In the genomic region with DNA sequence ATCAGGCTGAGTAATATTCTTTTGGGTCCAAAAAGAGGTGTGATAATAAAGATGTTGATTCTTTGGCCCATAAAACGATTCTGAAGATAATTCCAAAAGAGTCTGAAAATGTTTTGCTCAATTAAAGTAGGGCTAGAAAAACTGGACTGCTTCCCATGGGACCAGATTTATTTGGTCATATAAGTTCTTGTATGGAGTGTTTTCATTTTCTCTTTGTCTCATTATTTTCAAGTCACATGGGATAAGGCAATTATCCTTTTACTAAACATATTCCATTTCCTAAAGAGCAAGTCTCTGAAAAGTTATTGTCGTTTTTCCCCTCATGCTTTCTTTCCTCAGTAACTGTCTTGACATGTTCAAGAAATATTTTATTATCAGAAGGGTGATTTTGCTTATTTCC, we compare ENCODE assay signal across 28 cellular contexts. TPM values are rescaled to one million over a fixed set of nuclear protein-coding genes. Genes with fewer than 3 reads are reported as not detected.
DNase-seq lines count a peak whose midpoint lies in the region; ATAC-seq and TF ChIP-seq lines count a peak whose summit lies in the region.
"Had no signal": no experiment of that assay in that cellular context is flagged by ENCODE, and none has a peak within 500 bp of the region (broad histone marks: within the 10 kb centered on the region; RNA-seq: fewer than 3 reads in every experiment).

No MANE protein-coding gene starts in this region.

- no peaks in the 10 kb centered on the region for H3K27me3 Mint-ChIP-seq in MCF 10A (ENCODE audit: insufficient read depth, unreplicated experiment)
- H3K27me3 Mint-ChIP-seq: activated T-cell treated with anti-CD3 and anti-CD28 coated beads, Interleukin-2, amount 50 U/mL, for 24 hours; naive B cell had no signal

- DNase-seq in MCF 10A (ENCODE audit: unreplicated experiment) (no peak), breast epithelium (ENCODE audit: low spot score in 2 of 2) (no peak), Panc1 (ENCODE audit: low read depth, low spot score) (no peak), fibroblast of villous mesenchyme (ENCODE audit: low read depth) (peak; percentile 14), smooth muscle cell (lab: John Stamatoyannopoulos, UW; ENCODE audit: unreplicated experiment) (no peak), Right ventricle myocardium superior (no peak)
- DNase-seq: ACHN; activated CD4-positive, alpha-beta T cell treated with anti-CD3 and anti-CD28 coated beads for 1 hour; activated T-cell treated with anti-CD3 and anti-CD28 coated beads, Interleukin-2, amount 50 U/mL, for 24 hours; amniotic stem cell; Caco-2; cortex of kidney; heart right ventricle; naive B cell; NCI-H1105 treated with DMSO at 0.1 percent for 48 hours; NCI-H2081; ovary; PC-3; SIG-M5; stimulated activated CD4-positive, alpha-beta T cell treated with anti-CD3 and anti-CD28 coated beads, Interleukin-12 subunit alpha, Interleukin-12 subunit beta, amount 100 ng/mL, for 4 hours; stimulated activated CD4-positive, alpha-beta T cell treated with anti-CD3 and anti-CD28 coated beads, Interleukin-4, amount 100 ng/mL, for 24 hours; stimulated activated naive CD4-positive, alpha-beta T cell; T-helper 1 cell had no signal

- no peak overlapping the region for H3K4me3 Mint-ChIP-seq in MCF 10A (ENCODE audit: unreplicated experiment)
- H3K4me3 Mint-ChIP-seq: activated T-cell treated with anti-CD3 and anti-CD28 coated beads, Interleukin-2, amount 50 U/mL, for 24 hours; naive B cell had no signal

- BruUV-seq in MCF 10A (replicated peaks; lab: Mats Ljungman, UMichigan) = no TSS peak
- no TSS peak for BruUV-seq in Panc1 (replicated peaks; lab: Mats Ljungman, UMichigan)

- in situ Hi-C loops in Panc1 (cut with HindIII; ENCODE audit: low pct_unique_long_range_greater_than_20kb, low sequenced_read_pairs) = no loop called here

- TF ChIP-seq POLR2A in breast epithelium (IDR thresholded peaks at IDR 0.05) = no peak
- TF ChIP-seq POLR2A in GM18505 (IDR thresholded peaks at IDR 0.05; ENCODE audit: borderline replicate concordance, extremely low read depth, insufficient read depth, insufficient read length) = no peak

- H3K36me3 Mint-ChIP-seq in MCF 10A (ENCODE audit: insufficient read depth, unreplicated experiment) = peaks cover 6% of the 10 kb centered on the region
- H3K36me3 Mint-ChIP-seq: naive B cell had no signal

- H3K27me3 ChIP-seq in breast epithelium (no peaks in the 10 kb centered on the region), Panc1 (ENCODE audit: control insufficient read depth, insufficient read depth, low read length) (no peaks in the 10 kb centered on the region), smooth muscle cell (ENCODE audit: low read depth) (no peaks in the 10 kb centered on the region)
- H3K27me3 ChIP-seq: BLaER1 treated with 17β-estradiol and CSF1 and Interleukin-3, amounts not matched to agents 10 nM and 100 nM; heart right ventricle; ovary; right atrium auricular region had no signal

- H2AFZ ChIP-seq in smooth muscle cell (ENCODE audit: low read depth) = no peak overlapping the region

- peaks cover 0 to 4% of the 10 kb centered on the region in 2 donors for H3K4me1 ChIP-seq in breast epithelium
- H3K4me1 ChIP-seq in Panc1 (ENCODE audit: control insufficient read depth, insufficient read depth, low read length) = peaks cover 34% of the 10 kb centered on the region
- H3K4me1 ChIP-seq in smooth muscle cell (ENCODE audit: low read depth) = peaks cover 25% of the 10 kb centered on the region

- H3K9me3 ChIP-seq in breast epithelium (no peaks in the 10 kb centered on the region), Panc1 (ENCODE audit: control insufficient read depth, insufficient read depth, low read depth, low read length) (peaks cover 25% of the 10 kb centered on the region; the same call in 1 of the 2 replicates), smooth muscle cell (replicated peaks; ENCODE audit: low read depth) (no peaks in the 10 kb centered on the region)
- H3K9me3 ChIP-seq: heart right ventricle, ovary, right atrium auricular region had no signal

- POLR2A ChIA-PET in MCF 10A (lab: Yijun Ruan, JAX) = interaction anchor here (0.6 to 1.5 kb wide), 5 partner anchors 12 to 99 kb away, joined by 3 to 4 read pairs (median 3); no protein-coding TSS in a partner anchor
- POLR2A ChIA-PET in Panc1 (lab: Charles Lee) = no interaction called here

- ATAC-seq in Panc1 = no peak
- no peak for ATAC-seq in Right ventricle myocardium superior (ENCODE audit: poor library complexity)
- no peak for ATAC-seq in GM18505 (IDR thresholded peaks at IDR 0.05; ENCODE audit: unreplicated experiment)
- no peak for ATAC-seq in HG02981 (IDR thresholded peaks at IDR 0.05; ENCODE audit: unreplicated experiment)
- ATAC-seq: heart right ventricle, PC-3 had no signal

- no peak overlapping the region for H3K9ac ChIP-seq in smooth muscle cell (ENCODE audit: low read depth)
- H3K9ac ChIP-seq: BLaER1 treated with 17β-estradiol and CSF1 and Interleukin-3, amounts not matched to agents 10 nM and 100 nM had no signal

- H3K36me3 ChIP-seq in breast epithelium = no peaks in the 10 kb centered on the region
- H3K36me3 ChIP-seq in Panc1 (ENCODE audit: control insufficient read depth, insufficient read depth, low read length) = no peaks in the 10 kb centered on the region; the same call in 1 of the 2 replicates
- H3K36me3 ChIP-seq in smooth muscle cell (ENCODE audit: low read depth) = no peaks in the 10 kb centered on the region
- H3K36me3 ChIP-seq: heart right ventricle, ovary, right atrium auricular region had no signal

- peaks cover 91% of the 10 kb centered on the region for H4K20me1 ChIP-seq in smooth muscle cell (ENCODE audit: low read depth)

- H3K27ac Mint-ChIP-seq in MCF 10A (ENCODE audit: low read depth, unreplicated experiment) = peak overlapping the region; percentile 13
- H3K27ac Mint-ChIP-seq: activated T-cell treated with anti-CD3 and anti-CD28 coated beads, Interleukin-2, amount 50 U/mL, for 24 hours; naive B cell had no signal

- H3K4me2 ChIP-seq in smooth muscle cell = no peak overlapping the region
- H3K4me2 ChIP-seq: BLaER1 treated with 17β-estradiol and CSF1 and Interleukin-3, amounts not matched to agents 10 nM and 100 nM had no signal

- peaks cover 49% of the 10 kb centered on the region for H3K4me1 Mint-ChIP-seq in MCF 10A (ENCODE audit: insufficient read depth, unreplicated experiment)

- H3F3A ChIP-seq in smooth muscle cell (ENCODE audit: low read depth) = peaks cover 4% of the 10 kb centered on the region

- H3K9me3 Mint-ChIP-seq in MCF 10A (ENCODE audit: unreplicated experiment) = peaks cover 8% of the 10 kb centered on the region

- H3K27ac ChIP-seq in breast epithelium (no peak overlapping the region), Panc1 (ENCODE audit: low read length) (peak overlapping the region; percentile 46; the same call in 1 of the 2 replicates), smooth muscle cell (ENCODE audit: low read depth) (peak overlapping the region; percentile 17)
- H3K27ac ChIP-seq: BLaER1 treated with 17β-estradiol and CSF1 and Interleukin-3, amounts not matched to agents 10 nM and 100 nM; HL-60; ovary; right atrium auricular region had no signal

- TF ChIP-seq CTCF in MCF 10A (IDR thresholded peaks at IDR 0.05; ENCODE audit: unreplicated experiment) = no peak
- no peak for TF ChIP-seq CTCF in breast epithelium (IDR thresholded peaks at IDR 0.05)
- no peak for TF ChIP-seq CTCF in Panc1 (IDR thresholded peaks at IDR 0.05)
- TF ChIP-seq CTCF in fibroblast of villous mesenchyme (IDR thresholded peaks at IDR 0.05; ENCODE audit: insufficient read depth, low read depth, low read length) = no peak
- no peak for TF ChIP-seq CTCF in smooth muscle cell (IDR thresholded peaks at IDR 0.05; ENCODE audit: borderline replicate concordance, insufficient read depth, poor library complexity, severe bottlenecking)

- H3K4me3 ChIP-seq in breast epithelium (no peak overlapping the region), Panc1 (ENCODE audit: low read depth in 2 of 2, low read length in 2 of 2) (no peak overlapping the region), fibroblast of villous mesenchyme (ENCODE audit: low read depth, low read length) (no peak overlapping the region), smooth muscle cell (no peak overlapping the region)
- H3K4me3 ChIP-seq: BLaER1 treated with 17β-estradiol and CSF1 and Interleukin-3, amounts not matched to agents 10 nM and 100 nM; heart right ventricle; ovary; right atrium auricular region had no signal

- CTCF ChIA-PET in MCF 10A (lab: Yijun Ruan, JAX) (no interaction called here), Panc1 (lab: Charles Lee) (no interaction called here)

- intact Hi-C loops in MCF 10A (cut with micrococcal nuclease) (no loop called here), breast epithelium (cut with DNase I; ENCODE audit: low total_unique reads) (no loop called here), Panc1 (cut with micrococcal nuclease; ENCODE audit: unreplicated experiment) (no loop called here), Right ventricle myocardium superior (cut with DNase I) (no loop called here)

- H3K79me2 ChIP-seq in smooth muscle cell (ENCODE audit: low read depth) = peaks cover 99% of the 10 kb centered on the region

- 77% methylated on average over 2 of the region's 2 CpGs for WGBS in smooth muscle cell (ENCODE audit: low lambda C conversion rate)

RNA-seq across cellular contexts. Expression of gene CDK6, which starts 41.5 kb away (rescaled TPM):
- total RNA-seq in MCF 10A (2022) (89.8 and 124 TPM in 2 replicates), breast epithelium (10 to 100 TPM; 12.8 to 26.2 (median 23.6) TPM), Panc1 (2021; ENCODE audit: unreplicated experiment) (57.4 TPM), fibroblast of villous mesenchyme (30.7 and 42.2 TPM in 2 replicates), smooth muscle cell (99.2 and 118 TPM in 2 replicates), Right ventricle myocardium superior (22.3 TPM)
- 8.6 TPM for polyA plus RNA-seq in Panc1 (2012; ENCODE audit: insufficient read length)
- 26.7 and 34.2 TPM in 2 replicates for polyA plus RNA-seq in smooth muscle cell

Comparison
In these comparisons a context has a peak if more than half of its experiments do, and no peak if none do; other contexts are left out.
1. H3K27ac ChIP-seq: peak in Panc1 (single experiment) and smooth muscle cell (single experiment); none in breast epithelium (0 of 2).